In the genomic region with DNA sequence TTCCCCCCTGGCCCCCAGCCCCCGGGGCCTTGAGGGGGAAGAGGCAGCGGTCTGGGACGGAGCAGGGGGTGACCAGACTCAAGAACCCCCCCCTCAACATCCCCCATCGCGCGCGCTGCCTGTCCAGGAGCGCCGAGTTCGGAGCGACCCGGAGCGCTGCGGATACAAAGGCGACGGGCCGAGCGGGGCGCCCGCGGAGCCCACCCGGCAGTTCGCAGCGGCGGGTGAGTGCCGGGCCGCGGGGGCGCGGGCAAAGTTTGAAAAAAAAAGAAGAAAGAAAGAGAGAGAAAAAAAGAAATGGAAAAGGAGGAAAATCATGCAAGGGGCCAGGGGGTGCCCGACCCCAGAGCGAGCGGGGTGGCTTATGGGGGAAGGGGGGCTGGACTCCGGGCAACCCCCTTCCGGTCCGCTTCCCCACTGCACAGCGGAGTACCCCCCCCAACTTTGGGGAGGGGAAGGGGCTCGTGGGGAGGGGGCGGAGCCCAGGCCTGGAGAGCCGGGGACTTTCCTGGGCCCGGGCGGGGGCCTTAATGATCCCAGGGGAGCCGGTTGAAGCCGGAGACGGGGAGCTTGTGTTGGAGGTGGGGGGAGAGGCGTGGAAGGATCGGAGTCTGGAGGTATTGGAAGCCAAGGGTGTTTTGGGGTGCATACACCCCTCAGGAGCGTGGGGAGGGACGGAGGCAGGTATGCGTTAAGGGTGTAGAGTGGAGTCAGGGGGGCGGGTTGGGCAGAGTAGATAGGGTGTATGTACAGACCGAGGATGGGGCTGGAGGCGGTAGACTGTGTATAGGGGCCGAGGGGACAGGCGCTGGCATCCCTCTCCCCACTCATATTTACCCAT, we compare ENCODE assay signal across 8 cellular contexts. TPM values are rescaled to one million over a fixed set of nuclear protein-coding genes. Genes with fewer than 3 reads are reported as not detected.
DNase-seq lines count a peak whose midpoint lies in the region; ATAC-seq and TF ChIP-seq lines count a peak whose summit lies in the region.

No MANE protein-coding gene starts in this region.

- no peak for DNase-seq in Right ventricle myocardium inferior (ENCODE audit: missing footprints)
- no peak for DNase-seq in cardiac septum (ENCODE audit: low spot score)
- DNase-seq in astrocyte of the hippocampus (ENCODE audit: low read depth, low spot score) = peak; percentile 51
- DNase-seq in kidney glomerular epithelial cell (lab: John Stamatoyannopoulos, UW) = peak; percentile 0
- no peak for DNase-seq in suprapubic skin (ENCODE audit: low spot score in 2 of 2)
- no peak for DNase-seq in kidney tubule cell (ENCODE audit: low spot score)
- no peak for DNase-seq in GM13976 (ENCODE audit: low spot score)

- ATAC-seq in Right ventricle myocardium inferior (peak; percentile 40), GM19395 (IDR thresholded peaks at IDR 0.05; ENCODE audit: unreplicated experiment) (no peak)

- H3K27ac ChIP-seq in suprapubic skin = peak overlapping the region; percentile 86

- H3K36me3 ChIP-seq in suprapubic skin = no peaks in the 10 kb centered on the region

- peak overlapping the region; percentile 71 for H3K4me3 ChIP-seq in suprapubic skin

- H3K9me3 ChIP-seq in suprapubic skin = no peaks in the 10 kb centered on the region

- TF ChIP-seq CTCF in suprapubic skin (IDR thresholded peaks at IDR 0.05) = no peak
- TF ChIP-seq CTCF in GM13976 (IDR thresholded peaks at IDR 0.05; ENCODE audit: borderline replicate concordance, control extremely low read depth, extremely low read depth, insufficient read depth, missing control alignments) = no peak

- 6% methylated on average over 51 of the region's 55 CpGs for WGBS in suprapubic skin

- TF ChIP-seq POLR2A in suprapubic skin (IDR thresholded peaks at IDR 0.05) = no peak

- intact Hi-C loops in Right ventricle myocardium inferior (cut with DNase I) (no loop called here), cardiac septum (cut with DNase I) (no loop called here)

- peaks cover 4% of the 10 kb centered on the region for H3K27me3 ChIP-seq in suprapubic skin

- no peak for TF ChIP-seq EP300 in suprapubic skin (IDR thresholded peaks at IDR 0.05)

- in situ Hi-C loops in GM13976 (cut with MboI; ENCODE audit: low sequenced_read_pairs, unreplicated experiment) = loop anchor here (25.0 kb wide), 1 partner anchor 561 kb away; a partner anchor contains a TSS

- H3K4me1 ChIP-seq in suprapubic skin = peaks cover 51% of the 10 kb centered on the region

RNA-seq across cellular contexts. Expression of a gene that starts 0.5 kb away (rescaled TPM):
- total RNA-seq in Right ventricle myocardium inferior = 2.0 TPM
- total RNA-seq in cardiac septum = 1.4 TPM
- 10 to 100 TPM; 18.7 to 39.7 (median 28.1) TPM for total RNA-seq in suprapubic skin

RNA-seq across cellular contexts. Expression of a gene that starts 34.0 kb away (rescaled TPM):
- total RNA-seq in Right ventricle myocardium inferior (not detected), cardiac septum (not detected), suprapubic skin (under 1 TPM in 1 of 4 donors, not detected in 3; 0.39 TPM)

RNA-seq across cellular contexts. Expression of a gene that starts 57.7 kb away (rescaled TPM):
- total RNA-seq in Right ventricle myocardium inferior (66.7 TPM), cardiac septum (53.7 TPM), suprapubic skin (10 to 100 TPM; 53.4 to 94.1 (median 71.1) TPM)

RNA-seq across cellular contexts. Expression of a gene that starts 57.8 kb away (rescaled TPM):
- total RNA-seq in Right ventricle myocardium inferior (84.2 TPM), cardiac septum (118 TPM), suprapubic skin (10 to 100 TPM; 62.5 to 92.9 (median 87.2) TPM)

Comparison
In these comparisons a context has a peak if more than half of its experiments do, and no peak if none do; other contexts are left out.
1. DNase-seq: peak in astrocyte of the hippocampus (single experiment) and kidney glomerular epithelial cell (single experiment); none in Right ventricle myocardium inferior (single experiment), cardiac septum (single experiment), suprapubic skin (0 of 2), kidney tubule cell (single experiment) and GM13976 (single experiment).